In genomic region chr19:19587776-19588175, GRCh38 we compare ENCODE assay signal across 22 cellular contexts. TPM values are rescaled to one million over a fixed set of nuclear protein-coding genes. Genes with fewer than 3 reads are reported as not detected.
DNase-seq lines count a peak whose midpoint lies in the region; ATAC-seq and TF ChIP-seq lines count a peak whose summit lies in the region.
"Had no signal": no experiment of that assay in that cellular context is flagged by ENCODE, and none has a peak within 500 bp of the region (broad histone marks: within the 10 kb centered on the region; RNA-seq: fewer than 3 reads in every experiment).

No MANE protein-coding gene starts in this region.

- no peaks in the 10 kb centered on the region for H3K27me3 Mint-ChIP-seq in T-helper 2 cell treated with Interferon-gamma antibody and Interleukin-4, amounts not matched to agents 5 μg/mL and 100 μg/mL, for 36 hours (ENCODE audit: low read depth)
- H3K27me3 Mint-ChIP-seq in activated CD8-positive, alpha-beta T cell treated with anti-CD3 and anti-CD28 coated beads for 36 hours, result no peaks in the 10 kb centered on the region
- no peaks in the 10 kb centered on the region for H3K27me3 Mint-ChIP-seq in memory B cell
- H3K27me3 Mint-ChIP-seq: activated naive CD8-positive, alpha-beta T cell; B cell; type B pancreatic cell had no signal

- H3K9me3 Mint-ChIP-seq in T-helper 2 cell treated with Interferon-gamma antibody and Interleukin-4, amounts not matched to agents 5 μg/mL and 100 μg/mL, for 36 hours, result no peaks in the 10 kb centered on the region
- no peaks in the 10 kb centered on the region for H3K9me3 Mint-ChIP-seq in activated CD8-positive, alpha-beta T cell treated with anti-CD3 and anti-CD28 coated beads for 36 hours
- H3K9me3 Mint-ChIP-seq in memory B cell, result no peaks in the 10 kb centered on the region
- H3K9me3 Mint-ChIP-seq: type B pancreatic cell, WTC11 had no signal

- intact Hi-C loops in activated CD8-positive, alpha-beta T cell treated with anti-CD3 and anti-CD28 coated beads for 36 hours (cut with micrococcal nuclease), result no loop called here
- intact Hi-C loops in heart right ventricle (cut with DNase I), result no loop called here

- 93% methylated on average over 5 of the region's 5 CpGs for WGBS in heart right ventricle, 2 donors

- no peaks in the 10 kb centered on the region for H3K9me3 ChIP-seq in heart right ventricle
- H3K9me3 ChIP-seq: A549, Caco-2, prostate gland had no signal

- DNase-seq in T-helper 2 cell treated with Interferon-gamma antibody and Interleukin-4, amounts not matched to agents 5 μg/mL and 100 μg/mL, for 36 hours (ENCODE audit: low spot score), result no peak
- DNase-seq in T-helper 2 cell, result no peak
- peak; percentile 44 for DNase-seq in DMS 273 treated with DMSO at 0.1 percent for 48 hours (lab: John Stamatoyannopoulos, UW)
- DNase-seq in activated CD8-positive, alpha-beta T cell treated with anti-CD3 and anti-CD28 coated beads for 36 hours, result no peak
- no peak for DNase-seq in memory B cell (ENCODE audit: low spot score in 2 of 2)
- no peak for DNase-seq in heart right ventricle
- no peak for DNase-seq in GOT3 (lab: John Stamatoyannopoulos, UW)
- DNase-seq: Caco-2, NCI-H1436, NCI-H526, T-helper 9 cell had no signal

- no peak for ATAC-seq in activated CD8-positive, alpha-beta T cell treated with anti-CD3 and anti-CD28 coated beads for 36 hours
- no peak for ATAC-seq in memory B cell (ENCODE audit: low read depth)
- ATAC-seq in heart right ventricle, result no peak
- no peak for ATAC-seq in GM18858 (IDR thresholded peaks at IDR 0.05; ENCODE audit: unreplicated experiment)
- ATAC-seq: A549, GM12878, WTC11 had no signal

- H3K4me1 ChIP-seq in heart right ventricle, result peaks cover 0 to 19% (median 0%) of the 10 kb centered on the region in 9 donors

- H3K4me3 ChIP-seq in heart right ventricle, result no peak overlapping the region
- H3K4me3 ChIP-seq: A549, GM12878, prostate gland, SK-N-MC had no signal

- H3K27ac Mint-ChIP-seq in T-helper 2 cell treated with Interferon-gamma antibody and Interleukin-4, amounts not matched to agents 5 μg/mL and 100 μg/mL, for 36 hours, result peak overlapping the region; percentile 67
- peak overlapping the region; percentile 55 for H3K27ac Mint-ChIP-seq in activated CD8-positive, alpha-beta T cell treated with anti-CD3 and anti-CD28 coated beads for 36 hours
- H3K27ac Mint-ChIP-seq in memory B cell, result peak overlapping the region; percentile 35
- H3K27ac Mint-ChIP-seq: B cell, type B pancreatic cell, WTC11 had no signal

- H3K27ac ChIP-seq in heart right ventricle, result no peak overlapping the region
- H3K27ac ChIP-seq: A549, KMS-11, prostate gland, RWPE1, SK-N-MC had no signal

- CTCF ChIA-PET in activated CD8-positive, alpha-beta T cell treated with anti-CD3 and anti-CD28 coated beads for 36 hours (lab: Charles Lee), result interaction anchor here (0.9 to 4.8 kb wide), 2 partner anchors 19 to 34 kb away, joined by 3 to 32 read pairs; no protein-coding TSS in a partner anchor

- no peak for TF ChIP-seq CTCF in activated CD8-positive, alpha-beta T cell treated with anti-CD3 and anti-CD28 coated beads for 36 hours (IDR thresholded peaks at IDR 0.05)
- TF ChIP-seq CTCF in heart right ventricle (IDR thresholded peaks at IDR 0.05), result no peak

- peaks cover 42% of the 10 kb centered on the region for H3K4me1 Mint-ChIP-seq in T-helper 2 cell treated with Interferon-gamma antibody and Interleukin-4, amounts not matched to agents 5 μg/mL and 100 μg/mL, for 36 hours (ENCODE audit: low read depth)
- H3K4me1 Mint-ChIP-seq in activated CD8-positive, alpha-beta T cell treated with anti-CD3 and anti-CD28 coated beads for 36 hours (ENCODE audit: low read depth), result peaks cover 42% of the 10 kb centered on the region
- peaks cover 8% of the 10 kb centered on the region for H3K4me1 Mint-ChIP-seq in memory B cell

- no peaks in the 10 kb centered on the region for H3K36me3 ChIP-seq in heart right ventricle
- H3K36me3 ChIP-seq: prostate gland had no signal

- POLR2A ChIA-PET in activated CD8-positive, alpha-beta T cell treated with anti-CD3 and anti-CD28 coated beads for 36 hours (lab: Charles Lee), result interaction anchor here (0.8 kb wide), 1 partner anchor 9 kb away, joined by 3 read pairs; no protein-coding TSS in a partner anchor

- peaks cover 34% of the 10 kb centered on the region for H3K36me3 Mint-ChIP-seq in T-helper 2 cell treated with Interferon-gamma antibody and Interleukin-4, amounts not matched to agents 5 μg/mL and 100 μg/mL, for 36 hours (ENCODE audit: low read depth)
- peaks cover 17% of the 10 kb centered on the region for H3K36me3 Mint-ChIP-seq in activated CD8-positive, alpha-beta T cell treated with anti-CD3 and anti-CD28 coated beads for 36 hours (ENCODE audit: low read depth)
- peaks cover 2% of the 10 kb centered on the region for H3K36me3 Mint-ChIP-seq in memory B cell
- H3K36me3 Mint-ChIP-seq: type B pancreatic cell, WTC11 had no signal

- no peak overlapping the region for H3K4me3 Mint-ChIP-seq in T-helper 2 cell treated with Interferon-gamma antibody and Interleukin-4, amounts not matched to agents 5 μg/mL and 100 μg/mL, for 36 hours
- H3K4me3 Mint-ChIP-seq in activated CD8-positive, alpha-beta T cell treated with anti-CD3 and anti-CD28 coated beads for 36 hours, result no peak overlapping the region
- H3K4me3 Mint-ChIP-seq in memory B cell, result no peak overlapping the region
- H3K4me3 Mint-ChIP-seq: activated naive CD8-positive, alpha-beta T cell; B cell; type B pancreatic cell; WTC11 had no signal

- peaks cover 0 to 1% (median 0%) of the 10 kb centered on the region in 7 donors for H3K27me3 ChIP-seq in heart right ventricle

RNA-seq across cellular contexts. Expression of gene PBX4, which starts 30.7 kb away (rescaled TPM):
- 10 to 100 TPM; 13.8 to 15.6 TPM for total RNA-seq in activated CD8-positive, alpha-beta T cell treated with anti-CD3 and anti-CD28 coated beads for 36 hours
- total RNA-seq in heart right ventricle, result 1 to 10 TPM in 1 of 10 donors, under 1 TPM in 2, not detected in 7; 0.25 to 1.2 (median 0.36) TPM
- polyA plus RNA-seq in heart right ventricle, result under 1 TPM; 0.06 to 0.51 TPM

RNA-seq across cellular contexts. Expression of gene LPAR2, which starts 40.2 kb away (rescaled TPM):
- 10 to 100 TPM; 26.6 to 28.2 TPM for total RNA-seq in activated CD8-positive, alpha-beta T cell treated with anti-CD3 and anti-CD28 coated beads for 36 hours
- 1 to 10 TPM in 3 of 10 donors, under 1 TPM in 6, not detected in 1; 0.25 to 1.9 (median 0.94) TPM for total RNA-seq in heart right ventricle
- polyA plus RNA-seq in heart right ventricle, result 1 to 10 TPM in 1 of 2 donors, under 1 TPM in 1; 0.52 to 1.2 TPM

RNA-seq across cellular contexts. Expression of gene CILP2, which starts 49.7 kb away (rescaled TPM):
- under 1 TPM; 0.31 to 0.32 TPM for total RNA-seq in activated CD8-positive, alpha-beta T cell treated with anti-CD3 and anti-CD28 coated beads for 36 hours
- under 1 TPM in 8 of 10 donors, not detected in 2; 0.09 to 0.61 (median 0.23) TPM for total RNA-seq in heart right ventricle
- under 1 TPM; 0.07 to 0.23 TPM for polyA plus RNA-seq in heart right ventricle

RNA-seq across cellular contexts. Expression of gene GMIP, which starts 55.7 kb away (rescaled TPM):
- total RNA-seq in activated CD8-positive, alpha-beta T cell treated with anti-CD3 and anti-CD28 coated beads for 36 hours, result 10 to 100 TPM; 57.3 to 59.9 TPM
- 10 to 100 TPM in 1 of 10 donors, 1 to 10 TPM in 9; 1.4 to 11.8 (median 2.4) TPM for total RNA-seq in heart right ventricle
- polyA plus RNA-seq in heart right ventricle, result 1 to 10 TPM; 1.6 to 2.5 TPM

RNA-seq across cellular contexts. Expression of gene YJEFN3, which starts 59.1 kb away (rescaled TPM):
- 1 to 10 TPM; 7.4 to 8.1 TPM for total RNA-seq in activated CD8-positive, alpha-beta T cell treated with anti-CD3 and anti-CD28 coated beads for 36 hours
- 1 to 10 TPM; 2.1 to 4.1 (median 2.4) TPM for total RNA-seq in heart right ventricle
- polyA plus RNA-seq in heart right ventricle, result 10 to 100 TPM in 1 of 2 donors, 1 to 10 TPM in 1; 4.0 to 13.1 TPM

Comparison
In these comparisons a context has a peak if more than half of its experiments do, and no peak if none do; other contexts are left out.
1. RNA of gene PBX4, which starts 30.7 kb away (total RNA-seq): 13.8 to 15.6 TPM in activated CD8-positive, alpha-beta T cell treated with anti-CD3 and anti-CD28 coated beads for 36 hours; 0.25 to 1.2 TPM in heart right ventricle; every median in the first group is over 4 times any median in the second.
2. RNA of gene LPAR2, which starts 40.2 kb away (total RNA-seq): 26.6 to 28.2 TPM in activated CD8-positive, alpha-beta T cell treated with anti-CD3 and anti-CD28 coated beads for 36 hours; 0.25 to 1.9 TPM in heart right ventricle; every median in the first group is over 4 times any median in the second.
3. Peak in every context shown above with its lines, with median percentiles within 50 percentile points of each other: H3K27ac Mint-ChIP-seq.